ENCODE assay signal across 8 cellular contexts in the genomic region with DNA sequence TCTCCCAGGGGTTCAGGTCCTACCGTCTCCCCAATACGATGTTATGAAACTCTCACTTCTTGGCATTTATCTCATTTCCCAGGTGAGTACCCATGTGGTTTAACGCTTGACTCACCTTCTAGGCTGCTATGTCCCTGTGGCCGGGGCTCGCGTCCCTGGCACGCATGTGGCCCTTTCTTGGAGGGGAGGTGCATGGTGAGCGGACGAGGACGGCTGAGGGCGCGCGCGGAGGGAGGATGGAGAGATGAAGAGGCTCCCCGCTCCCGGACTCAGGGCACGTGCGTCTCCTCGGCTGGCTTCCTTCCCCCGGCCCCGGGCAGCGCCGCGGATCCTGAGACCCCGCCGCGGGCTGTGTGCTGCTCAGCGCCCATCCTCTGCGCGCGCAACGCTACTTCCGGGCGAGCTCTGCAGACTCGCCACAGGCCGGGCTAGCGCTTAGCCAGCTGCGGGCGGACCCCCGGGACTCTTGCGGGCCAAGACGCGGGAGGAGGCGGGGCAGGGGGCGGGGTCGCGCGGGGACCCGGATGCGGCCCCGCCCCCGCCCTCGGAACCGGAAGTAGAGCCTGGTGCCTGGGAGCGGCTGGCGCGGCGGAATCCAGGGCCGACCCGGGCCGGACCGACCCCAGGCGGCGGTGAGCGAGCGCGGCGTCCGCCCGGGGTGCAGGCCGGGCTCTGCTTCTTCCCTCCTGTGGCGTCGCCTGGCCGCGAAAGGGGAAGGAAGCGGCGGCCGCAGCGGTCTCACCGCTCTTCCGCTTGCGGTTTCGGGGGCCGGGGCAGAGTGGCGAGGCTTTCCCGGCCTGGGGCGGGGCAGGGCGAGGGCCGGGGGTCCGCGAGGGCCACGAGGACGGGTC. TPM values are rescaled to one million over a fixed set of nuclear protein-coding genes. Genes with fewer than 3 reads are reported as not detected.
DNase-seq lines count a peak whose midpoint lies in the region; ATAC-seq and TF ChIP-seq lines count a peak whose summit lies in the region.

CTTN (plus strand) TSS at position 547 of the 851 bp plus-strand sequence. CDS start 8,769 bp downstream, outside the sequence.

- ATAC-seq in left cardiac atrium (peak; percentile 89 to 94), upper lobe of right lung (peak; percentile 90)

- H3K4me3 ChIP-seq in CD8-positive, alpha-beta memory T cell (ENCODE audit: low read length): peak within 1 kb of the TSS; percentile 71
- H3K4me3 ChIP-seq in upper lobe of right lung: peak within 1 kb of the TSS; percentile 76

- H3K27me3 Mint-ChIP-seq in CD8-positive, alpha-beta memory T cell: peaks cover 26 to 35% of the 10 kb centered on the region in 2 donors
- peaks cover 64% of the 10 kb centered on the region for H3K27me3 Mint-ChIP-seq in T-helper 2 cell treated with Interferon-gamma antibody and Interleukin-4, amounts not matched to agents 5 μg/mL and 100 μg/mL, for 36 hours (ENCODE audit: low read depth)

- H3K36me3 Mint-ChIP-seq in CD8-positive, alpha-beta memory T cell: no peaks in the 10 kb centered on the region
- peaks cover 2% of the 10 kb centered on the region for H3K36me3 Mint-ChIP-seq in T-helper 2 cell treated with Interferon-gamma antibody and Interleukin-4, amounts not matched to agents 5 μg/mL and 100 μg/mL, for 36 hours (ENCODE audit: low read depth)

- H3K27me3 ChIP-seq in CD8-positive, alpha-beta memory T cell (ENCODE audit: insufficient read depth, low read length, poor library complexity, severe bottlenecking): peaks cover 17% of the 10 kb centered on the region
- peaks cover 8% of the 10 kb centered on the region for H3K27me3 ChIP-seq in upper lobe of right lung

- H3K4me3 Mint-ChIP-seq in CD8-positive, alpha-beta memory T cell: peak within 1 kb of the TSS; percentile 37 to 88 (median 84)
- H3K4me3 Mint-ChIP-seq in T-helper 2 cell treated with Interferon-gamma antibody and Interleukin-4, amounts not matched to agents 5 μg/mL and 100 μg/mL, for 36 hours: peak within 1 kb of the TSS; percentile 87

- no peaks in the 10 kb centered on the region for H3K36me3 ChIP-seq in CD8-positive, alpha-beta memory T cell (ENCODE audit: insufficient read depth, low read length)
- H3K36me3 ChIP-seq in upper lobe of right lung: no peaks in the 10 kb centered on the region

- H3K4me1 ChIP-seq in CD8-positive, alpha-beta memory T cell (ENCODE audit: insufficient read depth, low read length): peaks cover 13% of the 10 kb centered on the region
- H3K4me1 ChIP-seq in upper lobe of right lung: peaks cover 26% of the 10 kb centered on the region

- H3K9me3 Mint-ChIP-seq in CD8-positive, alpha-beta memory T cell: peaks cover 0 to 2% (median 0%) of the 10 kb centered on the region in 5 donors
- H3K9me3 Mint-ChIP-seq in T-helper 2 cell treated with Interferon-gamma antibody and Interleukin-4, amounts not matched to agents 5 μg/mL and 100 μg/mL, for 36 hours: no peaks in the 10 kb centered on the region

- H3K27ac ChIP-seq in CD8-positive, alpha-beta memory T cell (ENCODE audit: low read depth, low read length): peak within 1 kb of the TSS; percentile 54
- H3K27ac ChIP-seq in angular gyrus (ENCODE audit: low read depth, low read length): peak within 1 kb of the TSS; percentile 60
- peak within 1 kb of the TSS; percentile 83 for H3K27ac ChIP-seq in upper lobe of right lung

- intact Hi-C loops in left cardiac atrium (cut with DNase I): no loop called here
- intact Hi-C loops in posterior cingulate gyrus (cut with DNase I): loop anchor here (10.0 kb wide), 1 partner anchor 123 kb away; the partner anchor contains the start of gene PPFIA1
- intact Hi-C loops in upper lobe of right lung (cut with DNase I): no loop called here

- peaks cover 12 to 16% (median 13%) of the 10 kb centered on the region in 3 donors for H3K4me1 Mint-ChIP-seq in CD8-positive, alpha-beta memory T cell
- H3K4me1 Mint-ChIP-seq in T-helper 2 cell treated with Interferon-gamma antibody and Interleukin-4, amounts not matched to agents 5 μg/mL and 100 μg/mL, for 36 hours (ENCODE audit: low read depth): peaks cover 17% of the 10 kb centered on the region

- CTCF ChIA-PET in CD8-positive, alpha-beta memory T cell (lab: Charles Lee): no interaction called here

- peak; percentile 32 to 75 (median 36) for DNase-seq in CD8-positive, alpha-beta memory T cell
- DNase-seq in H4 (ENCODE audit: low spot score) (peak; percentile 61), NCI-H146 treated with DMSO at 0.1 percent for 48 hours (lab: John Stamatoyannopoulos, UW; ENCODE audit: unreplicated experiment) (peak; percentile 64), left cardiac atrium (peak; percentile 90), posterior cingulate gyrus (peak; percentile 67 to 96 (median 82)), upper lobe of right lung (peak; percentile 90)
- peak; percentile 56 for DNase-seq in T-helper 2 cell treated with Interferon-gamma antibody and Interleukin-4, amounts not matched to agents 5 μg/mL and 100 μg/mL, for 36 hours (ENCODE audit: low spot score)

- POLR2A ChIA-PET in CD8-positive, alpha-beta memory T cell (lab: Charles Lee): no interaction called here

- peak within 1 kb of the TSS in 2 of 8 donors; percentile 8 to 12 for H3K27ac Mint-ChIP-seq in CD8-positive, alpha-beta memory T cell
- H3K27ac Mint-ChIP-seq in T-helper 2 cell treated with Interferon-gamma antibody and Interleukin-4, amounts not matched to agents 5 μg/mL and 100 μg/mL, for 36 hours: peak within 1 kb of the TSS; percentile 82

- no peak for TF ChIP-seq CTCF in upper lobe of right lung (IDR thresholded peaks at IDR 0.05)

- H3K9me3 ChIP-seq in CD8-positive, alpha-beta memory T cell (ENCODE audit: low read length): no peaks in the 10 kb centered on the region
- no peaks in the 10 kb centered on the region for H3K9me3 ChIP-seq in upper lobe of right lung

RNA-seq across cellular contexts. Expression of gene CTTN, which starts in this region (rescaled TPM):
- total RNA-seq in CD8-positive, alpha-beta memory T cell: 10 to 100 TPM; 17.0 to 19.3 TPM
- not detected for polyA plus RNA-seq in CD8-positive, alpha-beta memory T cell
- 118 and 177 TPM in 2 replicates for total RNA-seq in H4 (2014; rRNA removed; shearing (Covaris generic))
- total RNA-seq in left cardiac atrium (100 to 1,000 TPM in 1 of 2 donors, 10 to 100 TPM in 1; 71.7 to 112 TPM), upper lobe of right lung (177 TPM)

Comparison
In these comparisons a context has a peak if more than half of its experiments do, and no peak if none do; other contexts are left out.
1. Peak in every context shown above with its lines: DNase-seq, ATAC-seq, H3K4me3 ChIP-seq and H3K27ac ChIP-seq.
2. DNase-seq: peak in every context shown above with its lines; median percentile 90 in left cardiac atrium; 90 in upper lobe of right lung; 82 in posterior cingulate gyrus; 64 in NCI-H146 treated with DMSO at 0.1 percent for 48 hours; 61 in H4; 56 in T-helper 2 cell treated with Interferon-gamma antibody and Interleukin-4, amounts not matched to agents 5 μg/mL and 100 μg/mL, for 36 hours; 36 in CD8-positive, alpha-beta memory T cell.